Comparison of ENCODE assay signal across 21 cellular contexts in the genomic region with DNA sequence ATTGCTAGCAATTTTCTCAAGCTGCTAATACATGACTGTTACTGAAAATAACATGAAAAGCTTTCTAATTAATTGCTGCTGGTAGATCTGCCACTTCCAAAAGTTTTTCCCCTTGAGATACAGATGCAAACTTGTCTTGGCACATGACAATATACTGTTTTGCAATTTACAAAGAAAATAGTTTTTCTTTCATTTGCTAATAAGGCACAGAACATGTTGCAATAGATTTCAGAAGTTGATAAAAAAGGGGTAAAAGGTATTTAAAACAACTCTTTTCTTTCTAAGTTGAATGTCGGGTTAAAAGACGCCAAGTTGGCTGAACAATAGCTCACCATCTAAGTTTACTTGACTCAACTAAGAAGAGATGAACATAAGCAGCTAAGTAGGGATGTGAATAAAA. TPM values are rescaled to one million over a fixed set of nuclear protein-coding genes. Genes with fewer than 3 reads are reported as not detected.
"Had no signal": no experiment of that assay in that cellular context is flagged by ENCODE, and none has a peak within 500 bp of the region (broad histone marks: within the 10 kb centered on the region; RNA-seq: fewer than 3 reads in every experiment).

No MANE protein-coding gene starts in this region.

- DNase-seq: activated CD4-positive, alpha-beta memory T cell treated with anti-CD3 and anti-CD28 coated beads for 36 hours; activated CD4-positive, alpha-beta T cell treated with anti-CD3 and anti-CD28 coated beads for 4 hours; activated naive CD8-positive, alpha-beta T cell treated with anti-CD3 and anti-CD28 coated beads for 36 hours; activated T-cell treated with anti-CD3 and anti-CD28 coated beads for 4 hours; anterior cingulate cortex; effector memory CD4-positive, alpha-beta T cell; foreskin fibroblast; islet precursor cell; left colon; lower lobe of right lung; natural killer cell; stimulated activated CD4-positive, alpha-beta T cell treated with anti-CD3 and anti-CD28 coated beads, Interleukin-4, amount 100 ng/mL, for 4 hours; upper lobe of left lung had no signal

- H3K27ac ChIP-seq: esophagus muscularis mucosa, lower lobe of right lung, thoracic aorta, upper lobe of left lung had no signal

- H3K4me3 Mint-ChIP-seq: activated CD4-positive, alpha-beta memory T cell treated with anti-CD3 and anti-CD28 coated beads for 36 hours; activated naive CD8-positive, alpha-beta T cell treated with anti-CD3 and anti-CD28 coated beads for 36 hours; activated T-helper 1 cell treated with anti-CD3 and anti-CD28 coated beads, Interleukin-12 subunit alpha, Interleukin-12 subunit beta, Interleukin-2, Interleukin-4 antibody, amounts not matched to agents 30 ng/mL and 10 ng/mL and 1 ng/mL, durations not matched to agents 14 hours and 24 hours and 36 hours; dendritic cell treated with granulocyte-macrophage colony-stimulating factor and Interleukin-4, amounts not matched to agents 40 ng/mL and 50 ng/mL, for 4 days; natural killer cell; stimulated activated memory B cell treated with anti-CD40 and anti-IgM and Interleukin-4, amounts not matched to agents 10 μg/mL and 1 μg/mL and 100 μg/mL, for 72 hours had no signal

- H3K36me3 Mint-ChIP-seq: activated CD4-positive, alpha-beta memory T cell treated with anti-CD3 and anti-CD28 coated beads for 36 hours; activated naive CD8-positive, alpha-beta T cell treated with anti-CD3 and anti-CD28 coated beads for 36 hours; natural killer cell; stimulated activated memory B cell treated with anti-CD40 and anti-IgM and Interleukin-4, amounts not matched to agents 10 μg/mL and 1 μg/mL and 100 μg/mL, for 72 hours had no signal

- H3K9me3 ChIP-seq: esophagus muscularis mucosa, lower lobe of right lung, thoracic aorta, upper lobe of left lung had no signal

- H3K9me3 Mint-ChIP-seq: activated CD4-positive, alpha-beta memory T cell treated with anti-CD3 and anti-CD28 coated beads for 36 hours; activated naive CD8-positive, alpha-beta T cell treated with anti-CD3 and anti-CD28 coated beads for 36 hours; activated T-helper 1 cell treated with anti-CD3 and anti-CD28 coated beads, Interleukin-12 subunit alpha, Interleukin-12 subunit beta, Interleukin-2, Interleukin-4 antibody, amounts not matched to agents 30 ng/mL and 10 ng/mL and 1 ng/mL, durations not matched to agents 14 hours and 24 hours and 36 hours; dendritic cell treated with granulocyte-macrophage colony-stimulating factor and Interleukin-4, amounts not matched to agents 40 ng/mL and 50 ng/mL, for 4 days; stimulated activated memory B cell treated with anti-CD40 and anti-IgM and Interleukin-4, amounts not matched to agents 10 μg/mL and 1 μg/mL and 100 μg/mL, for 72 hours had no signal

- H3K4me1 Mint-ChIP-seq: activated naive CD8-positive, alpha-beta T cell treated with anti-CD3 and anti-CD28 coated beads for 36 hours; natural killer cell; stimulated activated memory B cell treated with anti-CD40 and anti-IgM and Interleukin-4, amounts not matched to agents 10 μg/mL and 1 μg/mL and 100 μg/mL, for 72 hours had no signal

- H3K27me3 ChIP-seq: esophagus muscularis mucosa, upper lobe of left lung had no signal

- H3K4me1 ChIP-seq: esophagus muscularis mucosa, lower lobe of right lung, upper lobe of left lung had no signal

- H3K27ac Mint-ChIP-seq: activated CD4-positive, alpha-beta memory T cell treated with anti-CD3 and anti-CD28 coated beads for 36 hours; activated naive CD8-positive, alpha-beta T cell treated with anti-CD3 and anti-CD28 coated beads for 36 hours; activated T-helper 1 cell treated with anti-CD3 and anti-CD28 coated beads, Interleukin-12 subunit alpha, Interleukin-12 subunit beta, Interleukin-2, Interleukin-4 antibody, amounts not matched to agents 30 ng/mL and 10 ng/mL and 1 ng/mL, durations not matched to agents 14 hours and 24 hours and 36 hours; dendritic cell treated with granulocyte-macrophage colony-stimulating factor and Interleukin-4, amounts not matched to agents 40 ng/mL and 50 ng/mL, for 4 days; natural killer cell; stimulated activated memory B cell treated with anti-CD40 and anti-IgM and Interleukin-4, amounts not matched to agents 10 μg/mL and 1 μg/mL and 100 μg/mL, for 72 hours had no signal

- H3K36me3 ChIP-seq: esophagus muscularis mucosa, lower lobe of right lung, thoracic aorta, upper lobe of left lung had no signal

- H3K27me3 Mint-ChIP-seq: activated CD4-positive, alpha-beta memory T cell treated with anti-CD3 and anti-CD28 coated beads for 36 hours; dendritic cell treated with granulocyte-macrophage colony-stimulating factor and Interleukin-4, amounts not matched to agents 40 ng/mL and 50 ng/mL, for 4 days; stimulated activated memory B cell treated with anti-CD40 and anti-IgM and Interleukin-4, amounts not matched to agents 10 μg/mL and 1 μg/mL and 100 μg/mL, for 72 hours had no signal

- H3K4me3 ChIP-seq: esophagus muscularis mucosa, lower lobe of right lung, thoracic aorta, upper lobe of left lung had no signal

- FAIRE-seq: endothelial cell of umbilical vein, TTC549 had no signal

RNA-seq across cellular contexts. Expression of a gene that starts 14.3 kb away (rescaled TPM):
- total RNA-seq: activated CD4-positive, alpha-beta memory T cell treated with anti-CD3 and anti-CD28 coated beads for 36 hours; activated naive CD8-positive, alpha-beta T cell treated with anti-CD3 and anti-CD28 coated beads for 36 hours; activated T-helper 1 cell treated with anti-CD3 and anti-CD28 coated beads, Interleukin-12 subunit alpha, Interleukin-12 subunit beta, Interleukin-2, Interleukin-4 antibody, amounts not matched to agents 30 ng/mL and 10 ng/mL and 1 ng/mL, durations not matched to agents 14 hours and 24 hours and 36 hours; T-helper 2 cell treated with Interferon-gamma antibody and Interleukin-4, amounts not matched to agents 100 ng/mL and 5 ng/mL, for 36 hours had no signal
